In genomic region chr18:33375829-33376228, GRCh38 we compare ENCODE assay signal across 27 cellular contexts.
"Had no signal": no experiment of that assay in that cellular context is flagged by ENCODE, and none has a peak within 500 bp of the region (broad histone marks: within the 10 kb centered on the region; RNA-seq: fewer than 3 reads in every experiment).

No MANE protein-coding gene starts in this region.

- H3K36me3 ChIP-seq: esophagus muscularis mucosa, heart right ventricle, left lung, lower lobe of right lung, neural progenitor cell, spleen, tibial nerve had no signal

- H3K4me3 ChIP-seq: body of pancreas, esophagus muscularis mucosa, heart right ventricle, left lung, lower lobe of right lung, neural progenitor cell, spleen, tibial nerve had no signal

- DNase-seq: activated CD4-positive, alpha-beta T cell treated with anti-CD3 and anti-CD28 coated beads for 4 hours; activated CD4-positive, alpha-beta T cell treated with anti-CD3 and anti-CD28 coated beads, Interleukin-2, amount 50 U/mL, for 4 hours; activated naive CD4-positive, alpha-beta T cell treated with Interleukin-2 at 50 U/mL for 16 hours; activated T-cell treated with anti-CD3 and anti-CD28 coated beads for 4 hours; activated T-cell treated with anti-CD3 and anti-CD28 coated beads, Interleukin-2, amount 50 U/mL, for 72 hours; aorta; body of pancreas; dermis blood vessel endothelial cell; effector CD4-positive, alpha-beta T cell; foreskin keratinocyte; heart right ventricle; kidney glomerular epithelial cell; left lung; lower lobe of right lung; mesenchymal stem cell; natural killer cell; occipital lobe; right cardiac atrium; spleen; stimulated activated naive CD4-positive, alpha-beta T cell treated with Interleukin-2 at 50 U/mL for 16 hours; T-helper 9 cell had no signal

- FAIRE-seq: colon, TTC549 had no signal

- H3K9me3 ChIP-seq: body of pancreas, esophagus muscularis mucosa, left lung, lower lobe of right lung, tibial nerve had no signal

- H3K27ac ChIP-seq: body of pancreas, esophagus muscularis mucosa, foreskin keratinocyte, heart right ventricle, left lung, lower lobe of right lung, neural progenitor cell, spleen, tibial nerve, VCaP had no signal

- H3K4me1 ChIP-seq: body of pancreas, esophagus muscularis mucosa, foreskin keratinocyte, heart right ventricle, left lung, lower lobe of right lung, neural progenitor cell, spleen, tibial nerve had no signal

- ATAC-seq: activated T-cell treated with anti-CD3 and anti-CD28 coated beads, Interleukin-2, amount 50 U/mL, for 72 hours; body of pancreas; foreskin keratinocyte; heart right ventricle; left lung; lower lobe of right lung; natural killer cell; right cardiac atrium had no signal

- H3K27me3 ChIP-seq: body of pancreas, esophagus muscularis mucosa, foreskin keratinocyte, heart right ventricle, left lung, neural progenitor cell, spleen, tibial nerve had no signal
